11 cellular contexts compared by ENCODE assay signal in the genomic region with DNA sequence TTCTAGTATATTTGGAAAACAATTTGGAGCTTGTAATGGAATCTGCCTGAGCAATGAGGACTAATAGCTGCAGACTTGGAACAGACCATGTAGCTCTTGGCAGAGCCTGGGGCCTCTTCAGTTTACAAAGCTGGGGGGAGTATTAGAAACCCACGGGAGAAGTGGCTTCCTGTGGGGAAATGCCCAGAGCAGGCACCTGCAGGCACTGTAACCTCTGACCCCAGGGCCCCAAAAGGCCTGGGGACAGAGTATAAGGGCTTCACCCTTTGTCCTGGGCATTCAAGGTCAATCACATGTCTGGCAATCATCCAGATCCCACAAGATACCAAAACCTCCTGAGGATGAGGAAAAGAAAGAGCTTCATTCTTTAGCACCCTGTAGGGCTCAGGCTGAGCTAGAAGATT. TPM values are rescaled to one million over a fixed set of nuclear protein-coding genes. Genes with fewer than 3 reads are reported as not detected.
DNase-seq lines count a peak whose midpoint lies in the region; ATAC-seq, FAIRE-seq and TF ChIP-seq lines count a peak whose summit lies in the region.
"Had no signal": no experiment of that assay in that cellular context is flagged by ENCODE, and none has a peak within 500 bp of the region (broad histone marks: within the 10 kb centered on the region; RNA-seq: fewer than 3 reads in every experiment).

No MANE protein-coding gene starts in this region.

- H3K9me3 ChIP-seq in astrocyte (ENCODE audit: insufficient read depth, low read depth, low read length): no peaks in the 10 kb centered on the region
- no peaks in the 10 kb centered on the region for H3K9me3 ChIP-seq in right cardiac atrium (ENCODE audit: control insufficient read depth, low read length)

- peaks cover 18% of the 10 kb centered on the region for H3K4me1 ChIP-seq in astrocyte (ENCODE audit: insufficient read depth, low read length)
- peaks cover 42% of the 10 kb centered on the region for H3K4me1 ChIP-seq in right cardiac atrium (ENCODE audit: control insufficient read depth, insufficient read depth, low read length)

- H3K27ac ChIP-seq in astrocyte (ENCODE audit: low read depth, low read length) (peak overlapping the region; percentile 35), right cardiac atrium (ENCODE audit: low read length) (peak overlapping the region; percentile 100), skin epidermis (peak overlapping the region in 17 of 21 experiments; percentile 4 to 89 (median 70))

- no peaks in the 10 kb centered on the region for H3K27me3 Mint-ChIP-seq in astrocyte (ENCODE audit: low read depth, unreplicated experiment)
- no peaks in the 10 kb centered on the region for H3K27me3 Mint-ChIP-seq in activated T-cell treated with anti-CD3 and anti-CD28 coated beads, Interleukin-2, amount 50 U/mL, for 72 hours (ENCODE audit: low read depth)

- peak; percentile 86 to 88 for ATAC-seq in right cardiac atrium
- no peak for ATAC-seq in activated T-cell treated with anti-CD3 and anti-CD28 coated beads, Interleukin-2, amount 50 U/mL, for 72 hours (replicated peaks in 1 of 2)
- ATAC-seq: natural killer cell had no signal

- H3K27me3 ChIP-seq in astrocyte (ENCODE audit: insufficient read depth, low read length): no peaks in the 10 kb centered on the region
- H3K27me3 ChIP-seq in right cardiac atrium (ENCODE audit: control insufficient read depth, insufficient read depth): no peaks in the 10 kb centered on the region

- no peak for TF ChIP-seq CTCF in astrocyte (IDR thresholded peaks at IDR 0.05; ENCODE audit: insufficient read depth, low read depth, low read length)

- H3K9me3 Mint-ChIP-seq in astrocyte (ENCODE audit: unreplicated experiment): no peaks in the 10 kb centered on the region
- H3K9me3 Mint-ChIP-seq in activated T-cell treated with anti-CD3 and anti-CD28 coated beads, Interleukin-2, amount 50 U/mL, for 72 hours: no peaks in the 10 kb centered on the region
- H3K9me3 Mint-ChIP-seq: activated naive CD4-positive, alpha-beta T cell treated with anti-CD3 and anti-CD28 coated beads for 36 hours; natural killer cell had no signal

- H3K36me3 ChIP-seq in astrocyte (ENCODE audit: insufficient read depth, low read length): no peaks in the 10 kb centered on the region

- no peak overlapping the region for H2AFZ ChIP-seq in astrocyte (ENCODE audit: low read depth, low read length)

- intact Hi-C loops in right cardiac atrium (cut with DNase I): loop anchor here in 2 of 4 donors (5.0 to 10.0 kb wide), 2 partner anchors 67 to 70 kb away; no protein-coding TSS in a partner anchor

- no peak overlapping the region for H3K27ac Mint-ChIP-seq in astrocyte (ENCODE audit: unreplicated experiment)
- no peak overlapping the region for H3K27ac Mint-ChIP-seq in activated T-cell treated with anti-CD3 and anti-CD28 coated beads, Interleukin-2, amount 50 U/mL, for 72 hours
- H3K27ac Mint-ChIP-seq: activated naive CD4-positive, alpha-beta T cell treated with anti-CD3 and anti-CD28 coated beads for 36 hours; natural killer cell had no signal

- peak overlapping the region; percentile 44 for H3K4me2 ChIP-seq in astrocyte (ENCODE audit: low read length)

- no peak overlapping the region for H3K4me3 Mint-ChIP-seq in astrocyte (ENCODE audit: unreplicated experiment)
- no peak overlapping the region for H3K4me3 Mint-ChIP-seq in activated T-cell treated with anti-CD3 and anti-CD28 coated beads, Interleukin-2, amount 50 U/mL, for 72 hours
- H3K4me3 Mint-ChIP-seq: activated naive CD4-positive, alpha-beta T cell treated with anti-CD3 and anti-CD28 coated beads for 36 hours; natural killer cell had no signal

- no peak overlapping the region for H3K9ac ChIP-seq in astrocyte (ENCODE audit: low read length)

- no peaks in the 10 kb centered on the region for H3K36me3 Mint-ChIP-seq in astrocyte (ENCODE audit: low read depth, unreplicated experiment)
- no peaks in the 10 kb centered on the region for H3K36me3 Mint-ChIP-seq in activated T-cell treated with anti-CD3 and anti-CD28 coated beads, Interleukin-2, amount 50 U/mL, for 72 hours (ENCODE audit: insufficient read depth in 2 of 2)
- H3K36me3 Mint-ChIP-seq: natural killer cell had no signal

- peaks cover 19% of the 10 kb centered on the region for H3K4me1 Mint-ChIP-seq in astrocyte (ENCODE audit: low read depth, unreplicated experiment)
- H3K4me1 Mint-ChIP-seq in activated T-cell treated with anti-CD3 and anti-CD28 coated beads, Interleukin-2, amount 50 U/mL, for 72 hours (ENCODE audit: low read depth): peaks cover 21% of the 10 kb centered on the region

- FAIRE-seq in astrocyte (lab: Jason Lieb, UNC): no peak
- FAIRE-seq: GM12891 had no signal

- 0% methylated on average over 1 of the region's 1 CpG for WGBS in right cardiac atrium

- no peak overlapping the region for H3K4me3 ChIP-seq in astrocyte (ENCODE audit: insufficient read depth, low read depth, low read length)
- H3K4me3 ChIP-seq in right cardiac atrium (ENCODE audit: low read length): no peak overlapping the region
- H3K4me3 ChIP-seq in skin epidermis: no peak overlapping the region

- no peaks in the 10 kb centered on the region for H4K20me1 ChIP-seq in astrocyte (ENCODE audit: insufficient read depth, low read length)

- in situ Hi-C loops in G401 (cut with HindIII; ENCODE audit: low sequenced_read_pairs): no loop called here

- DNase-seq in G401 (ENCODE audit: low spot score) (peak; percentile 16), astrocyte (ENCODE audit: low read depth) (peak; percentile 86), right cardiac atrium (peak; percentile 80 to 92 (median 89)), SK-N-DZ (ENCODE audit: low spot score) (no peak), GOT3 (lab: John Stamatoyannopoulos, UW) (no peak)
- DNase-seq in stimulated activated CD4-positive, alpha-beta T cell treated with anti-CD3 and anti-CD28 coated beads, Interleukin-4, amount 100 ng/mL, for 24 hours: no peak
- DNase-seq in activated T-cell treated with anti-CD3 and anti-CD28 coated beads, Interleukin-2, amount 50 U/mL, for 72 hours: no peak
- DNase-seq: activated naive CD4-positive, alpha-beta T cell treated with anti-CD3 and anti-CD28 coated beads for 36 hours; natural killer cell had no signal

- H3K79me2 ChIP-seq in astrocyte (ENCODE audit: insufficient read depth, low read length): no peaks in the 10 kb centered on the region

RNA-seq across cellular contexts. Expression of gene PKIG, which starts 19.4 kb away (rescaled TPM):
- total RNA-seq in G401 (2014; rRNA removed; shearing (Covaris generic)): 37.1 and 69.0 TPM in 2 replicates
- total RNA-seq in astrocyte (27.8 and 30.1 TPM in 2 replicates), right cardiac atrium (100 to 1,000 TPM; 212 to 246 (median 232) TPM)
- 334 TPM for polyA plus RNA-seq in right cardiac atrium
- 42.9 and 46.8 TPM in 2 replicates for polyA plus RNA-seq in SK-N-DZ (2014; cell fraction: cytosol; rRNA removed)
- polyA plus RNA-seq in SK-N-DZ (2014; cell fraction: nucleus; rRNA removed): 21.9 and 23.0 TPM in 2 replicates
- total RNA-seq in activated T-cell treated with anti-CD3 and anti-CD28 coated beads, Interleukin-2, amount 50 U/mL, for 72 hours: 10 to 100 TPM; 10.3 to 13.6 TPM

RNA-seq across cellular contexts. Expression of gene ADA, which starts 49.7 kb away (rescaled TPM):
- total RNA-seq in G401 (2014; rRNA removed; shearing (Covaris generic)): 30.6 and 47.6 TPM in 2 replicates
- total RNA-seq in astrocyte (67.5 and 68.5 TPM in 2 replicates), right cardiac atrium (10 to 100 TPM; 11.6 to 22.8 (median 12.4) TPM)
- 12.4 TPM for polyA plus RNA-seq in right cardiac atrium
- polyA plus RNA-seq in SK-N-DZ (2014; cell fraction: cytosol; rRNA removed): 3.1 and 4.4 TPM in 2 replicates
- polyA plus RNA-seq in SK-N-DZ (2014; cell fraction: nucleus; rRNA removed): 4.5 and 5.8 TPM in 2 replicates
- 10 to 100 TPM; 26.7 to 43.4 TPM for total RNA-seq in activated T-cell treated with anti-CD3 and anti-CD28 coated beads, Interleukin-2, amount 50 U/mL, for 72 hours

Comparison
In these comparisons a context has a peak if more than half of its experiments do, and no peak if none do; other contexts are left out.
1. DNase-seq: peak in G401 (single experiment), astrocyte (single experiment) and right cardiac atrium (3 of 3); none in SK-N-DZ (single experiment), stimulated activated CD4-positive, alpha-beta T cell treated with anti-CD3 and anti-CD28 coated beads, Interleukin-4, amount 100 ng/mL, for 24 hours (single experiment), activated T-cell treated with anti-CD3 and anti-CD28 coated beads, Interleukin-2, amount 50 U/mL, for 72 hours (0 of 2) and GOT3 (single experiment).
2. H3K27ac ChIP-seq: peak in every context shown above with its lines; median percentile 100 in right cardiac atrium; 70 in skin epidermis; 35 in astrocyte.
3. ATAC-seq: peak in right cardiac atrium (2 of 2); none in activated T-cell treated with anti-CD3 and anti-CD28 coated beads, Interleukin-2, amount 50 U/mL, for 72 hours (0 of 2).